Comparison of ENCODE assay signal across 18 cellular contexts in genomic region chr11:34323601-34324000, GRCh38. TPM values are rescaled to one million over a fixed set of nuclear protein-coding genes. Genes with fewer than 3 reads are reported as not detected.
DNase-seq lines count a peak whose midpoint lies in the region; ATAC-seq and TF ChIP-seq lines count a peak whose summit lies in the region.
"Had no signal": no experiment of that assay in that cellular context is flagged by ENCODE, and none has a peak within 500 bp of the region (broad histone marks: within the 10 kb centered on the region; RNA-seq: fewer than 3 reads in every experiment).

No MANE protein-coding gene starts in this region.

- peaks cover 18% of the 10 kb centered on the region for H3K4me1 ChIP-seq in lower lobe of right lung

- H3K36me3 ChIP-seq in lower lobe of right lung: no peaks in the 10 kb centered on the region
- H3K36me3 ChIP-seq: SJSA1 had no signal

- H3K27me3 ChIP-seq in lower lobe of right lung (ENCODE audit: low read depth): no peaks in the 10 kb centered on the region
- H3K27me3 ChIP-seq: SJSA1 had no signal

- no peak overlapping the region for H3K27ac ChIP-seq in lower lobe of right lung
- H3K27ac ChIP-seq: SJSA1 had no signal

- no peaks in the 10 kb centered on the region for H3K9me3 ChIP-seq in lower lobe of right lung
- H3K9me3 ChIP-seq: SJSA1 had no signal

- no peak for TF ChIP-seq CTCF in AG09319 (IDR thresholded peaks at IDR 0.05; ENCODE audit: low read depth, low read length)
- TF ChIP-seq CTCF in lower lobe of right lung (IDR thresholded peaks at IDR 0.05): no peak

- intact Hi-C loops in lower lobe of right lung (cut with DNase I): no loop called here

- no peak overlapping the region for H3K4me3 ChIP-seq in lower lobe of right lung
- H3K4me3 ChIP-seq: SJSA1 had no signal

- ATAC-seq in lower lobe of right lung (peak; percentile 38 to 46), HG03354 (IDR thresholded peaks at IDR 0.05; ENCODE audit: poor library complexity, severe bottlenecking, unreplicated experiment) (no peak)
- ATAC-seq: CD8-positive, alpha-beta T cell; Right ventricle myocardium inferior had no signal

- DNase-seq in AG09319 (ENCODE audit: extremely low read depth, low read depth): peak; percentile 58
- DNase-seq in DMS79 (lab: John Stamatoyannopoulos, UW): peak; percentile 18
- DNase-seq in NCI-H69 (lab: John Stamatoyannopoulos, UW): peak; percentile 60
- DNase-seq in lower lobe of right lung: no peak
- DNase-seq in amniotic stem cell (lab: John Stamatoyannopoulos, UW): no peak
- DNase-seq in NCI-H2171 (lab: John Stamatoyannopoulos, UW): no peak
- DNase-seq: AML-193; C1 segment of cervical spinal cord; CD8-positive, alpha-beta T cell; GDM1; NCI-H1092; NCI-H146; NCI-H2081 treated with DMSO at 0.1 percent for 48 hours; NCI-H748 treated with DMSO at 0.1 percent for 48 hours; T-helper 1 cell had no signal

RNA-seq across cellular contexts. Expression of gene ABTB2, which starts 34.2 kb away (rescaled TPM):
- 2.7 TPM for total RNA-seq in lower lobe of right lung

Comparison
In these comparisons a context has a peak if more than half of its experiments do, and no peak if none do; other contexts are left out.
1. DNase-seq: peak in AG09319 (single experiment), DMS79 (single experiment) and NCI-H69 (single experiment); none in lower lobe of right lung (single experiment), amniotic stem cell (single experiment) and NCI-H2171 (single experiment).